Comparison of ENCODE assay signal across 1 cellular context in genomic region chr11:67117176-67117575, GRCh38.
TF ChIP-seq lines count a peak whose summit lies in the region.

No MANE protein-coding gene starts in this region.

TF ChIP-seq in H1, 55 proteins besides CTCF, POLR2A, EP300 and RAD21 (continued from another document):
- TF ChIP-seq CHD7 (IDR thresholded peaks at IDR 0.05; ENCODE audit: insufficient replicate concordance, low read length) (no peak), SAP30 (IDR thresholded peaks at IDR 0.05; ENCODE audit: insufficient read depth, insufficient replicate concordance, low read length) (no peak), USF2 (IDR thresholded peaks at IDR 0.05; ENCODE audit: low read length) (no peak), PHF8 (conservative IDR thresholded peaks at IDR 0.05; ENCODE audit: low read depth, low read length) (no peak), POLR2AphosphoS5 (IDR thresholded peaks at IDR 0.05; ENCODE audit: low read depth, low read length) (no peak), CBX5 (IDR thresholded peaks at IDR 0.05; ENCODE audit: low read depth, low read length) (no peak), EGR1 (IDR thresholded peaks at IDR 0.05; ENCODE audit: borderline replicate concordance, low read depth, low read length) (no peak), MAFK (IDR thresholded peaks at IDR 0.05; ENCODE audit: low read depth, low read length) (no peak), SUZ12 (IDR thresholded peaks at IDR 0.05; ENCODE audit: low read length) (no peak), RBBP5 (IDR thresholded peaks at IDR 0.05; ENCODE audit: borderline replicate concordance, low read depth, low read length) (no peak)
TF ChIP-seq in H1: peak in this region for 0.
